In the genomic region with DNA sequence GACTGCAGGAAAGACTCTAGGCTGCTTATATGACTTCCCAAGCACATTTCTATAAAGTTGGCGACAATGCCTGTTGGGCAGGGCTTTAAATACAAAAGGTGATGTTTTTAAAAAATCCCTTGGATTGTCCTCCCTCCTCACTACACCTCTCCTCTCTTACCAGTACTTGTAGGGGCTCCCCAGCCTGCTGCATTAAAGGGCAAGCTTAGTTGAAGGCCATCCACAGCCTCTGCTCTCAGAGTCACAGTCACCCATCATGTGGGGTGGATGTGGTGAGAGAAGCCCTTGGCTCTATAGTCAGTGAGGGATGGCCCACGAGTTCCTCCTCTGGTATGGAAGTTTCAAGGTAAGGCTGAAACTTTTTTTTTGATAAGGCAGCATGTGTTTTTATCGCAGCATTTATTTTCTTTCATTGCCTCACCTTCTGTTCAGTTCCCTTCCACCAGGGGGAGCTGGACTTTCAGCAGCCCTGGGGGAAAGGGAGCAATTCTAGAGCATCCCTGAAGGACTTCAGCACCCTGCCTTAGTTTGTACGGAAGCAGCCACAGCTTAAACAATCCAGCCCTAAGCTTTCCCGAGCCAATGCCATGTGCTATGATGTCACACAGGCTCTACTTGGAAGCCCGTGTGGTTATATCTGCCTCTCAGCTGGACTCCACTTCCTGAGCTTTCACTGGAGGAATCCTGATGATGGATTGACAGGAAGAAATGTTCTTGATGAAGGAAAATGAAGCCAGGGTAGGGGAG, we compare ENCODE assay signal across 8 cellular contexts.
DNase-seq lines count a peak whose midpoint lies in the region; ATAC-seq and TF ChIP-seq lines count a peak whose summit lies in the region.

No MANE protein-coding gene starts in this region.

- peak in 4 of 7 experiments; percentile 9 to 33 (median 16) for DNase-seq in CD8-positive, alpha-beta T cell
- DNase-seq in Peyer's patch (peak in 1 of 3 donors; percentile 56), amniotic epithelial cell (ENCODE audit: low read depth) (peak; percentile 34), lower lobe of right lung (no peak), MG63 (no peak)

- POLR2A ChIA-PET in CD8-positive, alpha-beta T cell (lab: Charles Lee): interaction anchor here (0.7 kb wide), 1 partner anchor 605 kb away, joined by 3 read pairs; no protein-coding TSS in a partner anchor

- CTCF ChIA-PET in CD8-positive, alpha-beta T cell (lab: Charles Lee): interaction anchor here (0.8 to 1.8 kb wide), 10 partner anchors 10 to 645 kb away, joined by 3 to 10 read pairs (median 4); no protein-coding TSS in a partner anchor

- TF ChIP-seq CTCF in CD8-positive, alpha-beta T cell (IDR thresholded peaks at IDR 0.05): peak; percentile 52
- TF ChIP-seq CTCF in Peyer's patch (IDR thresholded peaks at IDR 0.05) (peak in 5 of 6 experiments; percentile 30 to 59 (median 42)), lower lobe of right lung (IDR thresholded peaks at IDR 0.05) (peak; percentile 64)

- no peaks in the 10 kb centered on the region for H3K36me3 Mint-ChIP-seq in CD8-positive, alpha-beta T cell

- H3K4me3 ChIP-seq in CD8-positive, alpha-beta T cell (ENCODE audit: low read depth, low read length): no peak overlapping the region
- H3K4me3 ChIP-seq in Peyer's patch: no peak overlapping the region
- H3K4me3 ChIP-seq in lower lobe of right lung: no peak overlapping the region
- no peak overlapping the region for H3K4me3 ChIP-seq in MG63

- no peak overlapping the region for H3K27ac ChIP-seq in CD8-positive, alpha-beta T cell (ENCODE audit: low read depth, low read length)
- no peak overlapping the region for H3K27ac ChIP-seq in Peyer's patch
- no peak overlapping the region for H3K27ac ChIP-seq in lower lobe of right lung

- ATAC-seq in CD8-positive, alpha-beta T cell: peak; percentile 54
- ATAC-seq in GM18517 (IDR thresholded peaks at IDR 0.05; ENCODE audit: unreplicated experiment) (peak; percentile 64), HG03066 (IDR thresholded peaks at IDR 0.05; ENCODE audit: low read depth, unreplicated experiment) (peak; percentile 72), lower lobe of right lung (peak; percentile 56 to 66), HG02852 (IDR thresholded peaks at IDR 0.05; ENCODE audit: unreplicated experiment) (no peak)

- H3K27me3 Mint-ChIP-seq in CD8-positive, alpha-beta T cell (ENCODE audit: low read depth): no peaks in the 10 kb centered on the region

- H3K9me3 Mint-ChIP-seq in CD8-positive, alpha-beta T cell: no peaks in the 10 kb centered on the region

- TF ChIP-seq POLR2A in Peyer's patch (IDR thresholded peaks at IDR 0.05): no peak

- H3K9me3 ChIP-seq in CD8-positive, alpha-beta T cell (ENCODE audit: low read length): no peaks in the 10 kb centered on the region
- H3K9me3 ChIP-seq in Peyer's patch (no peaks in the 10 kb centered on the region), lower lobe of right lung (no peaks in the 10 kb centered on the region), MG63 (no peaks in the 10 kb centered on the region)

- no peaks in the 10 kb centered on the region for H3K4me1 Mint-ChIP-seq in CD8-positive, alpha-beta T cell (ENCODE audit: low read depth)

- no peak overlapping the region for H3K4me3 Mint-ChIP-seq in CD8-positive, alpha-beta T cell

- H3K27ac Mint-ChIP-seq in CD8-positive, alpha-beta T cell: no peak overlapping the region

- no peaks in the 10 kb centered on the region for H3K36me3 ChIP-seq in CD8-positive, alpha-beta T cell (ENCODE audit: insufficient read depth, low read length)
- H3K36me3 ChIP-seq in Peyer's patch (no peaks in the 10 kb centered on the region), lower lobe of right lung (no peaks in the 10 kb centered on the region), MG63 (no peaks in the 10 kb centered on the region)

- H3K4me1 ChIP-seq in CD8-positive, alpha-beta T cell (ENCODE audit: insufficient read depth, low read length): no peaks in the 10 kb centered on the region
- H3K4me1 ChIP-seq in Peyer's patch (no peaks in the 10 kb centered on the region), lower lobe of right lung (no peaks in the 10 kb centered on the region)

- H3K27me3 ChIP-seq in CD8-positive, alpha-beta T cell (ENCODE audit: insufficient read depth, low read length): no peaks in the 10 kb centered on the region
- no peaks in the 10 kb centered on the region for H3K27me3 ChIP-seq in Peyer's patch
- no peaks in the 10 kb centered on the region for H3K27me3 ChIP-seq in lower lobe of right lung (ENCODE audit: low read depth)
- no peaks in the 10 kb centered on the region for H3K27me3 ChIP-seq in MG63

- intact Hi-C loops in CD8-positive, alpha-beta T cell (cut with DNase I, micrococcal nuclease): loop anchor here in 1 of 2 experiments (10.0 kb wide), 1 partner anchor 642 kb away; no protein-coding TSS in a partner anchor
- intact Hi-C loops in lower lobe of right lung (cut with DNase I): no loop called here

Comparison
In these comparisons a context has a peak if more than half of its experiments do, and no peak if none do; other contexts are left out.
1. DNase-seq: peak in CD8-positive, alpha-beta T cell (4 of 7) and amniotic epithelial cell (single experiment); none in lower lobe of right lung (single experiment) and MG63 (single experiment).
2. Peak in every context shown above with its lines, with median percentiles within 50 percentile points of each other: CTCF ChIP-seq.